ENCODE assay signal across 8 cellular contexts in the genomic region with DNA sequence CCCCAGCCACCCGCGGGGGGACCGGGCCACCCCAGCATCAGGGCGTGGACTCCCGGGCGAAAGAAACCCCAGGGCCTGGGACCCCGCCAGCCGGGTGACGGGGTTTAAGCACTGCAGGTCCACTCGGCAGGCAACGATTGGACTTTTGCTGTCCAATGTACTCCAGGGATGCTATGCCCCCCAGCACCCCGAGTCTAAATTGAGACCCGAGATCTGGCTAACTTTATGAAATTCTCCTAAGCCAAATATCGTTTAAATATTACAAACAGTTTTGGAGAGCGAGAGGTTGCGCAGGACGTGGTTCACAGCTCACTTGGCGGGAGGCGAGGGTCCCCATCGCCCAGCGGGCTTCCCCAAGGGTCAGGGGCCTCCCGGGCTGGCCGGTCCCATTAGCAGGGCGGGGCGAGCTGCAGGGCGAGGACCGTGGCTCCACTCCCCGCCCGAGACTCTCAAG. TPM values are rescaled to one million over a fixed set of nuclear protein-coding genes. Genes with fewer than 3 reads are reported as not detected.
DNase-seq lines count a peak whose midpoint lies in the region; ATAC-seq and TF ChIP-seq lines count a peak whose summit lies in the region.

No MANE protein-coding gene starts in this region.

- H3K36me3 Mint-ChIP-seq in activated T-helper 17 cell treated with anti-CD3 and anti-CD28 coated beads, Interleukin-2, amount 50 U/mL, for 72 hours (ENCODE audit: low read depth): peaks cover 36% of the 10 kb centered on the region

- H3K27ac Mint-ChIP-seq in activated T-helper 17 cell treated with anti-CD3 and anti-CD28 coated beads, Interleukin-2, amount 50 U/mL, for 72 hours: peak overlapping the region; percentile 78

- DNase-seq in ELR (ENCODE audit: low read depth) (peak; percentile 58), right atrium auricular region (ENCODE audit: low spot score) (no peak), NCI-H748 (lab: John Stamatoyannopoulos, UW; ENCODE audit: unreplicated experiment) (no peak), NCI-H446 (lab: John Stamatoyannopoulos, UW) (no peak)

- H3K9me3 ChIP-seq in right atrium auricular region (no peaks in the 10 kb centered on the region), skeletal muscle satellite cell (replicated peaks; ENCODE audit: low read length) (no peaks in the 10 kb centered on the region)

- H3K4me3 Mint-ChIP-seq in activated T-helper 17 cell treated with anti-CD3 and anti-CD28 coated beads, Interleukin-2, amount 50 U/mL, for 72 hours: peak overlapping the region; percentile 81

- no peaks in the 10 kb centered on the region for H3K4me1 Mint-ChIP-seq in activated T-helper 17 cell treated with anti-CD3 and anti-CD28 coated beads, Interleukin-2, amount 50 U/mL, for 72 hours

- peak overlapping the region; percentile 73 to 85 for H3K27ac ChIP-seq in right atrium auricular region

- peaks cover 0 to 35% of the 10 kb centered on the region in 2 donors for H3K4me1 ChIP-seq in right atrium auricular region
- H3K4me1 ChIP-seq in skeletal muscle satellite cell (ENCODE audit: control insufficient read depth, insufficient read depth, low read length): peaks cover 8% of the 10 kb centered on the region

- peak; percentile 10 for ATAC-seq in HG03045 (IDR thresholded peaks at IDR 0.05; ENCODE audit: unreplicated experiment)
- ATAC-seq in activated T-helper 17 cell treated with anti-CD3 and anti-CD28 coated beads, Interleukin-2, amount 50 U/mL, for 72 hours (replicated peaks): peak; percentile 3
- ATAC-seq in HG02763 (IDR thresholded peaks at IDR 0.05; ENCODE audit: unreplicated experiment): no peak

- H3K36me3 ChIP-seq in right atrium auricular region (peaks cover 20% of the 10 kb centered on the region), skeletal muscle satellite cell (ENCODE audit: insufficient read depth, low read length) (peaks cover 28% of the 10 kb centered on the region)

- peak overlapping the region; percentile 85 to 99 for H3K4me3 ChIP-seq in right atrium auricular region
- peak overlapping the region; percentile 91 for H3K4me3 ChIP-seq in skeletal muscle satellite cell (ENCODE audit: low read length)

- H3K9me3 Mint-ChIP-seq in activated T-helper 17 cell treated with anti-CD3 and anti-CD28 coated beads, Interleukin-2, amount 50 U/mL, for 72 hours: no peaks in the 10 kb centered on the region

- no peak for TF ChIP-seq CTCF in right atrium auricular region (IDR thresholded peaks at IDR 0.05)

- peak overlapping the region; percentile 95 for H3K4me2 ChIP-seq in skeletal muscle satellite cell (ENCODE audit: low read length)

- H3K27me3 ChIP-seq in right atrium auricular region (no peaks in the 10 kb centered on the region), skeletal muscle satellite cell (ENCODE audit: control insufficient read depth, insufficient read depth, low read length) (peaks cover 4% of the 10 kb centered on the region)

- H3K27me3 Mint-ChIP-seq in activated T-helper 17 cell treated with anti-CD3 and anti-CD28 coated beads, Interleukin-2, amount 50 U/mL, for 72 hours: peaks cover 2% of the 10 kb centered on the region

- H3K9ac ChIP-seq in skeletal muscle satellite cell (ENCODE audit: low read depth, low read length): peak overlapping the region; percentile 99

RNA-seq across cellular contexts. Expression of gene MRPS2, which starts 0.4 kb away (rescaled TPM):
- 10 to 100 TPM; 29.9 to 48.6 TPM for total RNA-seq in activated T-helper 17 cell treated with anti-CD3 and anti-CD28 coated beads, Interleukin-2, amount 50 U/mL, for 72 hours
- total RNA-seq in right atrium auricular region: 10 to 100 TPM; 40.9 to 72.5 TPM
- total RNA-seq in skeletal muscle satellite cell (2012; rRNA removed): 26.6 and 32.8 TPM in 2 replicates

RNA-seq across cellular contexts. Expression of gene PPP1R26, which starts 20.5 kb away (rescaled TPM):
- total RNA-seq in activated T-helper 17 cell treated with anti-CD3 and anti-CD28 coated beads, Interleukin-2, amount 50 U/mL, for 72 hours: 1 to 10 TPM; 2.5 to 3.4 TPM
- total RNA-seq in right atrium auricular region: 10 to 100 TPM; 17.4 to 18.7 TPM
- total RNA-seq in skeletal muscle satellite cell (2012; rRNA removed): 7.9 and 8.9 TPM in 2 replicates

RNA-seq across cellular contexts. Expression of gene LCN1, which starts 21.1 kb away (rescaled TPM):
- total RNA-seq in activated T-helper 17 cell treated with anti-CD3 and anti-CD28 coated beads, Interleukin-2, amount 50 U/mL, for 72 hours: not detected
- total RNA-seq in right atrium auricular region: not detected
- not detected in 2 replicates for total RNA-seq in skeletal muscle satellite cell (2012; rRNA removed)

RNA-seq across cellular contexts. Expression of gene OBP2A, which starts 45.8 kb away (rescaled TPM):
- not detected for total RNA-seq in activated T-helper 17 cell treated with anti-CD3 and anti-CD28 coated beads, Interleukin-2, amount 50 U/mL, for 72 hours
- not detected for total RNA-seq in right atrium auricular region
- total RNA-seq in skeletal muscle satellite cell (2012; rRNA removed): not detected in 2 replicates

Comparison
In these comparisons a context has a peak if more than half of its experiments do, and no peak if none do; other contexts are left out.
1. RNA of gene PPP1R26, which starts 20.5 kb away (total RNA-seq): 17.4 to 18.7 TPM in right atrium auricular region; 2.5 to 3.4 TPM in activated T-helper 17 cell treated with anti-CD3 and anti-CD28 coated beads, Interleukin-2, amount 50 U/mL, for 72 hours; every median in the first group is over 4 times any median in the second.